ENCODE assay signal across 9 cellular contexts in the genomic region with DNA sequence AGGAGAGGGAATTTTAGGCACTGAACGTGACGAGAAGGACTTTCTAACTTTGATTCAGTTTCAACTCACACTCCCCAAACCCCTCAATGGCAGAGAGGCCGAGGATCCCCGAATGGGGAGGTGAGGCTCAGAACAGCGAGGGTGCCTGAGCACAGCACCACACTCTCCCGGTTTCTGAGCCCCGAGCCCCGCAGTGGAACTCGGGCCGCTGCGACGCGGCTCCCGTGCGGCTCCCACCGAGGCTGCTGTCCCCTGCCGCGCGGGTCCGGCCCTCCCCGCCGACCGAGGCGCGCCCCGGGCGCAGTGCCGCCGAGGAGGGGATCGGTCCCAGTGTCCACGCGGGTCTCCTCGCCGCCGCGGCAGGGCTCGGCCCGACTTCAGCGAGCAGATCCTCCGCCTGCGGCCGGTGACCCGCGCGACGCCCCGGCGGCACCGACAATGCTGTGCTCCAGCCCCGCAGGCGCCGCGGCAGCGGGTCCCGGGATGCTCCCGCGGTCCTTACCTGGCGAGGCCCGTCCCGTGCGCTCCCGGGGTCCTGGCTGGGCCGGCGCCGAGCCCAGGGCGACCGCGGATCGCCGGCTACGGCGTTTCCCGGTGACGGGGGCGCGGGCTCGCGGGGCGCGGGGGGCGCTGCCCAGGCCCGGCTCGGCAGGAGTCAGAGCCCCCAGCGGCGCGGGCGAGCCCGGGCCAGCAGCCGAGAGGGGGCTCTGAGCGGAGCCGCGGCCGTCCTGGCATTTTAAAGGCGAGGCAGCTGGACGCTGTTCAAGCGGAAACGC. TPM values are rescaled to one million over a fixed set of nuclear protein-coding genes. Genes with fewer than 3 reads are reported as not detected.
DNase-seq lines count a peak whose midpoint lies in the region; ATAC-seq, FAIRE-seq and TF ChIP-seq lines count a peak whose summit lies in the region.
"Had no signal": no experiment of that assay in that cellular context is flagged by ENCODE, and none has a peak within 500 bp of the region (broad histone marks: within the 10 kb centered on the region; RNA-seq: fewer than 3 reads in every experiment).

Gene CTXND1, minus strand, starts transcription at position 709 of the 776 bp plus-strand sequence. CDS start 50,264 bp downstream, outside the sequence.

- H3K27ac Mint-ChIP-seq in CD8-positive, alpha-beta memory T cell: peak within 1 kb of the TSS in 1 of 8 donors; percentile 47

- intact Hi-C loops in Right ventricle myocardium superior (cut with DNase I) (no loop called here), pancreas (cut with DNase I) (no loop called here)

- H3K9me3 Mint-ChIP-seq in CD8-positive, alpha-beta memory T cell: no peaks in the 10 kb centered on the region

- FAIRE-seq in pancreas (lab: Jason Lieb, UNC): no peak

- peaks cover 55 to 83% of the 10 kb centered on the region in 2 donors for H3K27me3 Mint-ChIP-seq in CD8-positive, alpha-beta memory T cell

- POLR2A ChIA-PET in CD8-positive, alpha-beta memory T cell (lab: Charles Lee): no interaction called here

- no peaks in the 10 kb centered on the region for H3K36me3 ChIP-seq in CD8-positive, alpha-beta memory T cell (ENCODE audit: insufficient read depth, low read length)
- H3K36me3 ChIP-seq in RWPE2 (ENCODE audit: low read depth) (no peaks in the 10 kb centered on the region), pancreas (no peaks in the 10 kb centered on the region), brain microvascular endothelial cell (replicated peaks) (no peaks in the 10 kb centered on the region)

- no peaks in the 10 kb centered on the region for H3K4me1 ChIP-seq in CD8-positive, alpha-beta memory T cell (ENCODE audit: insufficient read depth, low read length)
- H3K4me1 ChIP-seq in RWPE2 (ENCODE audit: insufficient read depth, poor library complexity, severe bottlenecking) (no peaks in the 10 kb centered on the region), pancreas (peaks cover 0 to 13% (median 10%) of the 10 kb centered on the region in 3 donors)

- CTCF ChIA-PET in CD8-positive, alpha-beta memory T cell (lab: Charles Lee): no interaction called here

- peaks cover 19% of the 10 kb centered on the region for H3K27me3 ChIP-seq in CD8-positive, alpha-beta memory T cell (ENCODE audit: insufficient read depth, low read length, poor library complexity, severe bottlenecking)
- H3K27me3 ChIP-seq in RWPE2 (ENCODE audit: insufficient read depth, poor library complexity, severe bottlenecking): peaks cover 93% of the 10 kb centered on the region
- H3K27me3 ChIP-seq in pancreas: peaks cover 0 to 9% (median 0%) of the 10 kb centered on the region in 4 donors
- H3K27me3 ChIP-seq in brain microvascular endothelial cell (replicated peaks): peaks cover 33% of the 10 kb centered on the region

- TF ChIP-seq CTCF in RWPE2 (IDR thresholded peaks at IDR 0.05; ENCODE audit: poor library complexity, severe bottlenecking) (no peak), pancreas (IDR thresholded peaks at IDR 0.05) (no peak), brain microvascular endothelial cell (IDR thresholded peaks at IDR 0.05; ENCODE audit: low read depth, low read length, missing control alignments) (no peak)

- H3K4me3 ChIP-seq in CD8-positive, alpha-beta memory T cell (ENCODE audit: low read length): no peak within 1 kb of the TSS
- peak within 1 kb of the TSS; percentile 20 for H3K4me3 ChIP-seq in RWPE2 (ENCODE audit: severe bottlenecking)
- H3K4me3 ChIP-seq in pancreas: peak within 1 kb of the TSS; percentile 6 to 54 (median 38)
- H3K4me3 ChIP-seq in brain microvascular endothelial cell (ENCODE audit: low read depth, low read length): no peak within 1 kb of the TSS

- peaks cover 4 to 14% (median 10%) of the 10 kb centered on the region in 3 donors for H3K4me1 Mint-ChIP-seq in CD8-positive, alpha-beta memory T cell

- H3K9me3 ChIP-seq in CD8-positive, alpha-beta memory T cell (ENCODE audit: low read length): no peaks in the 10 kb centered on the region
- H3K9me3 ChIP-seq in RWPE2 (ENCODE audit: severe bottlenecking): no peaks in the 10 kb centered on the region
- H3K9me3 ChIP-seq in pancreas: no peaks in the 10 kb centered on the region

- peak within 1 kb of the TSS in 6 of 7 donors; percentile 32 to 75 (median 58) for H3K4me3 Mint-ChIP-seq in CD8-positive, alpha-beta memory T cell

- no peak for DNase-seq in CD8-positive, alpha-beta memory T cell
- DNase-seq in RWPE2 (ENCODE audit: low spot score): peak; percentile 60
- DNase-seq in Right ventricle myocardium superior: peak; percentile 46
- DNase-seq in pancreas: peak in 4 of 6 donors; percentile 11 to 76 (median 48)
- DNase-seq in NCI-H2171 (lab: John Stamatoyannopoulos, UW): no peak
- no peak for DNase-seq in effector CD8-positive, alpha-beta T cell (lab: John Stamatoyannopoulos, UW)
- DNase-seq in NCI-H1092 treated with DMSO at 0.1 percent for 48 hours (lab: John Stamatoyannopoulos, UW): no peak
- DNase-seq in brain microvascular endothelial cell: no peak

- WGBS in pancreas, 2 donors: 1% methylated on average over 91 to 97 of the region's 97 CpGs

- in situ Hi-C loops in brain microvascular endothelial cell (cut with HindIII; ENCODE audit: low pct_ligation_motif_present, low sequenced_read_pairs): no loop called here

- H3K27ac ChIP-seq in CD8-positive, alpha-beta memory T cell (ENCODE audit: low read depth, low read length): no peak within 1 kb of the TSS
- H3K27ac ChIP-seq in RWPE2 (ENCODE audit: poor library complexity, severe bottlenecking) (no peak within 1 kb of the TSS), pancreas (peak within 1 kb of the TSS in 3 of 4 donors; percentile 34 to 55 (median 46)), brain microvascular endothelial cell (no peak within 1 kb of the TSS)

- no peaks in the 10 kb centered on the region for H3K36me3 Mint-ChIP-seq in CD8-positive, alpha-beta memory T cell

- ATAC-seq in RWPE2 (ENCODE audit: low read depth): peak; percentile 53
- peak; percentile 69 for ATAC-seq in Right ventricle myocardium superior (ENCODE audit: poor library complexity)
- peak; percentile 56 to 66 (median 61) for ATAC-seq in pancreas

RNA-seq across cellular contexts. Expression of gene CTXND1, which starts in this region (rescaled TPM):
- total RNA-seq in CD8-positive, alpha-beta memory T cell: not detected
- not detected for polyA plus RNA-seq in CD8-positive, alpha-beta memory T cell
- total RNA-seq in Right ventricle myocardium superior (0.94 TPM), pancreas (under 1 TPM; 0.37 to 0.98 (median 0.61) TPM)
- 1 to 10 TPM in 1 of 2 donors, under 1 TPM in 1; 0.42 to 1.4 TPM for polyA plus RNA-seq in pancreas
- total RNA-seq: M059J had no signal

Comparison
In these comparisons a context has a peak if more than half of its experiments do, and no peak if none do; other contexts are left out.
1. Peak in DNase-seq and ATAC-seq in Right ventricle myocardium superior; RNA of the gene not detected or under 1 TPM.
2. DNase-seq: peak in RWPE2 (single experiment) and pancreas (4 of 6); none in CD8-positive, alpha-beta memory T cell (0 of 5), NCI-H2171 (single experiment), effector CD8-positive, alpha-beta T cell (single experiment), NCI-H1092 treated with DMSO at 0.1 percent for 48 hours (single experiment) and brain microvascular endothelial cell (single experiment).
3. H3K27ac ChIP-seq: peak in pancreas (3 of 4); none in CD8-positive, alpha-beta memory T cell (single experiment), RWPE2 (single experiment) and brain microvascular endothelial cell (single experiment).
4. H3K4me3 ChIP-seq: peak in RWPE2 (single experiment) and pancreas (4 of 4); none in CD8-positive, alpha-beta memory T cell (single experiment) and brain microvascular endothelial cell (single experiment).
5. Peak in every context shown above with its lines, with median percentiles within 50 percentile points of each other: ATAC-seq.